Comparison of ENCODE assay signal across 28 cellular contexts in the genomic region with DNA sequence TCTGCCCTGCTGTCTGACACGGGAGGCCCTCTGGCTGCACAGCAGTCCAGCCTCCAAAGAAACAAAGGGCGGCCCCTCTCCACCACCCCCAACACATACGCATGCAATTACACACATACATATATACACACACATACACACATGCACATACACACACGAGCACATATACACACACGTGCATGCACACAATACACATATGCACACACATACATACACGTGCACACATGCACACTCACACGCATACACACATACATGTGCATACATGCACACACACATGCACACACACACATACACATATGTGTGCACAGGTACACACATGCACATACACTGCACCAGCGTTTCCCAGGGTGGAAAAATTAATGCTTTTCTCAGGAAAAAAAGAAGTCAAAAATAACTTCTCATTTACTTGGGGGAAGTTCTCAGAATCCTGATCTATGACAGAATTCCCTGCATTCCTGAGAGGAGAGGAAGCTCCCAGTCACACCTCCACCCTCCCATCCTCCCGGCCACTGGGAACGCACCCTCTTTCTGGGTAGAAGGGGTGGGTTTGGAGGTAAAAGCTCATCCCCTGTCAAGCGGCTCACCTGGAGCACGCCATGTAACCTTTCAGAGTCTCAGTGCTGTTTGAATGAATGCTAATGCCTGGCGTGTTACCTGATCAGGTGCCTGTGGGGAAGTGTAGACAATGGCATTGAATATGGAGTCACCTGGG. TPM values are rescaled to one million over a fixed set of nuclear protein-coding genes. Genes with fewer than 3 reads are reported as not detected.
"Had no signal": no experiment of that assay in that cellular context is flagged by ENCODE, and none has a peak within 500 bp of the region (broad histone marks: within the 10 kb centered on the region; RNA-seq: fewer than 3 reads in every experiment).

No MANE protein-coding gene starts in this region.

- H3K27me3 ChIP-seq: brain microvascular endothelial cell had no signal

- H3K36me3 ChIP-seq: brain microvascular endothelial cell, WERI-Rb-1 had no signal

- DNase-seq: activated CD4-positive, alpha-beta T cell treated with anti-CD3 and anti-CD28 coated beads for 4 hours; activated CD8-positive, alpha-beta memory T cell treated with anti-CD3 and anti-CD28 coated beads, Interleukin-2, amount 50 U/mL, for 4 hours; activated CD8-positive, alpha-beta T cell treated with anti-CD3 and anti-CD28 coated beads for 36 hours; activated gamma-delta T cell treated with Interleukin-2 at 50 U/mL for 16 hours; activated naive CD4-positive, alpha-beta T cell treated with anti-CD3 and anti-CD28 coated beads, Interleukin-2, amount 10 ng/mL, durations not matched to agents 7 days and 5 days; activated naive CD8-positive, alpha-beta T cell treated with anti-CD3 and anti-CD28 coated beads for 36 hours; activated T-cell treated with anti-CD3 and anti-CD28 coated beads, Interleukin-2, amount 50 U/mL, for 72 hours; brain microvascular endothelial cell; cerebellar nuclear complex; NCI-H1092 treated with DMSO at 0.1 percent for 48 hours; NCI-H1417 treated with DMSO at 0.1 percent for 48 hours; NCI-H1694; NCI-H2029; NCI-H2107; NCI-H2171 treated with DMSO at 0.1 percent for 48 hours; NCI-H226; NCI-H526; NCI-H82; SIG-M5; T-helper 1 cell had no signal

- H3K4me1 Mint-ChIP-seq: activated naive CD4-positive, alpha-beta T cell treated with anti-CD3 and anti-CD28 coated beads, Interleukin-2, amount 10 ng/mL, durations not matched to agents 7 days and 5 days; activated naive CD8-positive, alpha-beta T cell treated with anti-CD3 and anti-CD28 coated beads for 36 hours had no signal

- H3K36me3 Mint-ChIP-seq: activated naive CD4-positive, alpha-beta T cell treated with anti-CD3 and anti-CD28 coated beads, Interleukin-2, amount 10 ng/mL, durations not matched to agents 7 days and 5 days; activated naive CD8-positive, alpha-beta T cell treated with anti-CD3 and anti-CD28 coated beads for 36 hours had no signal

- H3K9me3 Mint-ChIP-seq: activated CD8-positive, alpha-beta T cell treated with anti-CD3 and anti-CD28 coated beads for 36 hours; activated naive CD4-positive, alpha-beta T cell treated with anti-CD3 and anti-CD28 coated beads, Interleukin-2, amount 10 ng/mL, durations not matched to agents 7 days and 5 days; activated naive CD8-positive, alpha-beta T cell treated with anti-CD3 and anti-CD28 coated beads for 36 hours; activated T-helper 2 cell treated with anti-CD3 and anti-CD28 coated beads, Interferon-gamma antibody, Interleukin-2, Interleukin-4, amounts not matched to agents 10 μg/mL and 5 μg/mL and 100 μg/mL, durations not matched to agents 14 hours and 24 hours and 36 hours had no signal

- H3K27ac Mint-ChIP-seq: activated CD8-positive, alpha-beta T cell treated with anti-CD3 and anti-CD28 coated beads for 36 hours; activated naive CD4-positive, alpha-beta T cell treated with anti-CD3 and anti-CD28 coated beads, Interleukin-2, amount 10 ng/mL, durations not matched to agents 7 days and 5 days; activated naive CD8-positive, alpha-beta T cell treated with anti-CD3 and anti-CD28 coated beads for 36 hours; activated T-cell treated with anti-CD3 and anti-CD28 coated beads, Interleukin-2, amount 50 U/mL, for 72 hours; activated T-helper 2 cell treated with anti-CD3 and anti-CD28 coated beads, Interferon-gamma antibody, Interleukin-2, Interleukin-4, amounts not matched to agents 10 μg/mL and 5 μg/mL and 100 μg/mL, durations not matched to agents 14 hours and 24 hours and 36 hours had no signal

- H3K27ac ChIP-seq: brain microvascular endothelial cell had no signal

- H3K4me3 Mint-ChIP-seq: activated CD8-positive, alpha-beta T cell treated with anti-CD3 and anti-CD28 coated beads for 36 hours; activated naive CD4-positive, alpha-beta T cell treated with anti-CD3 and anti-CD28 coated beads, Interleukin-2, amount 10 ng/mL, durations not matched to agents 7 days and 5 days; activated naive CD8-positive, alpha-beta T cell treated with anti-CD3 and anti-CD28 coated beads for 36 hours; activated T-cell treated with anti-CD3 and anti-CD28 coated beads, Interleukin-2, amount 50 U/mL, for 72 hours had no signal

- ATAC-seq: activated CD4-positive, CD25-positive, alpha-beta regulatory T cell treated with anti-CD3 and anti-CD28 coated beads, Interleukin-2, amount 50 U/mL, for 24 hours; activated CD8-positive, alpha-beta T cell treated with anti-CD3 and anti-CD28 coated beads for 36 hours; activated T-cell treated with anti-CD3 and anti-CD28 coated beads, Interleukin-2, amount 50 U/mL, for 72 hours had no signal

RNA-seq across cellular contexts. Expression of a gene that starts 33.1 kb away (rescaled TPM):
- total RNA-seq: activated CD8-positive, alpha-beta T cell treated with anti-CD3 and anti-CD28 coated beads for 36 hours; activated naive CD8-positive, alpha-beta T cell treated with anti-CD3 and anti-CD28 coated beads for 36 hours; activated T-cell treated with anti-CD3 and anti-CD28 coated beads, Interleukin-2, amount 50 U/mL, for 72 hours; activated T-helper 2 cell treated with anti-CD3 and anti-CD28 coated beads, Interferon-gamma antibody, Interleukin-2, Interleukin-4, amounts not matched to agents 10 μg/mL and 5 μg/mL and 100 μg/mL, durations not matched to agents 14 hours and 24 hours and 36 hours; cardiac septum; MCF 10A; NCI-H460; RPMI7951; T-helper 2 cell treated with Interferon-gamma antibody and Interleukin-4, amounts not matched to agents 100 ng/mL and 5 ng/mL, for 36 hours had no signal
